Comparison of ENCODE assay signal across 1 cellular context in the genomic region with DNA sequence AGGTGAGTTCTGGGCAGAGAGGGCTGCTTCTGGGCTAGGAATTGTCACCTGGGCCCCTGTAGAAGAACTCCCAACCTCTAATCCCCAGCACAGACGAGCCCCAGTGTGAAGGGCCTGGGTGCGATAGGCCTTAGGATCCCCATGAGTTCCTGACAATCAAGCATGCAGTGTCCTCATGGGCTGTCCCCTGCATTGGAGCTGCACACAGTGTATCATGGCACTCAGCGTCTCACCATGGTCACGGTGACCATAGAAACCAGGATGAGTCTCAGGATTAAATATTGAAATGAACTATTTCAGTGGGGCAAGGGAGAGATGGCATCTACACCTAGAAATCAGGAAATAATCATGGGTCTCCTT.
TF ChIP-seq lines count a peak whose summit lies in the region.

No MANE protein-coding gene starts in this region.

TF ChIP-seq in K562, 482 proteins besides CTCF, POLR2A, EP300 and RAD21:
- peak; percentile 23; the same call in 1 of the 2 replicates for TF ChIP-seq RFX1 (IDR thresholded peaks at IDR 0.05)
- TF ChIP-seq SOX6 (IDR thresholded peaks at IDR 0.05), result no peak
- TF ChIP-seq TRIM28 (IDR thresholded peaks at IDR 0.05), result no peak
- no peak for TF ChIP-seq HDAC3 (IDR thresholded peaks at IDR 0.05; ENCODE audit: borderline replicate concordance, partially characterized antibody)
- TF ChIP-seq, protein P1, sequence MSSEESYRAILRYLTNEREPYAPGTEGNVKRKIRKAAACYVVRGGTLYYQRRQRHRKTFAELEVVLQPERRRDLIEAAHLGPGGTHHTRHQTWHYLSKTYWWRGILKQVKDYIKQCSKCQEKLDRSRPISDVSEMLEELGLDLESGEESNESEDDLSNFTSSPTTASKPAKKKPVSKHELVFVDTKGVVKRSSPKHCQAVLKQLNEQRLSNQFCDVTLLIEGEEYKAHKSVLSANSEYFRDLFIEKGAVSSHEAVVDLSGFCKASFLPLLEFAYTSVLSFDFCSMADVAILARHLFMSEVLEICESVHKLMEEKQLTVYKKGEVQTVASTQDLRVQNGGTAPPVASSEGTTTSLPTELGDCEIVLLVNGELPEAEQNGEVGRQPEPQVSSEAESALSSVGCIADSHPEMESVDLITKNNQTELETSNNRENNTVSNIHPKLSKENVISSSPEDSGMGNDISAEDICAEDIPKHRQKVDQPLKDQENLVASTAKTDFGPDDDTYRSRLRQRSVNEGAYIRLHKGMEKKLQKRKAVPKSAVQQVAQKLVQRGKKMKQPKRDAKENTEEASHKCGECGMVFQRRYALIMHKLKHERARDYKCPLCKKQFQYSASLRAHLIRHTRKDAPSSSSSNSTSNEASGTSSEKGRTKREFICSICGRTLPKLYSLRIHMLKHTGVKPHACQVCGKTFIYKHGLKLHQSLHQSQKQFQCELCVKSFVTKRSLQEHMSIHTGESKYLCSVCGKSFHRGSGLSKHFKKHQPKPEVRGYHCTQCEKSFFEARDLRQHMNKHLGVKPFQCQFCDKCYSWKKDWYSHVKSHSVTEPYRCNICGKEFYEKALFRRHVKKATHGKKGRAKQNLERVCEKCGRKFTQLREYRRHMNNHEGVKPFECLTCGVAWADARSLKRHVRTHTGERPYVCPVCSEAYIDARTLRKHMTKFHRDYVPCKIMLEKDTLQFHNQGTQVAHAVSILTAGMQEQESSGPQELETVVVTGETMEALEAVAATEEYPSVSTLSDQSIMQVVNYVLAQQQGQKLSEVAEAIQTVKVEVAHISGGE (CRISPR knock-in tag; IDR thresholded peaks at IDR 0.05), result no peak
- no peak for TF ChIP-seq TAF15 (IDR thresholded peaks at IDR 0.05; ENCODE audit: low read depth, low read length)
- no peak for TF ChIP-seq CAMTA2 (CRISPR knock-in tag; conservative IDR thresholded peaks at IDR 0.05)
